24 cellular contexts compared by ENCODE assay signal in the genomic region with DNA sequence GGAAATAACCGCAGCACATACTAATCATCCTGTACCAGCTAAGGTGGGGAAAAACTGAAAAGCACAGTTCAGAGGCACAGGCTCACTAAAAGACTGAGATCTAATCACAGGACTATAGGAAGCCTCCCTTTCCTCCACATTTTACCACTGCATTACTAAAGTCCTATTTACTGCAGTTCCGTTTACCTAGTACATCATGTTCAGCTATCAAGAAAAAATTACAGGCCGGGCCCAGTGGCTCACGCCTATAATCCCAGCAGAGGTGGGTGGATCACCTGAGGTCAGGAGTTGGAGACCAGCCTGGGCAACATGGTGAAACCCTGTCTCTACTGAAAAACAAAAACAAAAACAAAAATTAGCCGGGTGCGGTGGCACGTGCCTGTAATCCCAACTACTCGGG.
"Had no signal": no experiment of that assay in that cellular context is flagged by ENCODE, and none has a peak within 500 bp of the region (broad histone marks: within the 10 kb centered on the region; RNA-seq: fewer than 3 reads in every experiment).

No MANE protein-coding gene starts in this region.

- H3K4me3 Mint-ChIP-seq: activated CD8-positive, alpha-beta T cell treated with anti-CD3 and anti-CD28 coated beads, Interleukin-2, amount 10 ng/mL, durations not matched to agents 7 days and 5 days; activated naive CD8-positive, alpha-beta T cell treated with anti-CD3 and anti-CD28 coated beads, Interleukin-2, amount 10 ng/mL, durations not matched to agents 7 days and 5 days; T-helper 17 cell had no signal

- H3K27ac ChIP-seq: adrenal gland had no signal

- H3K27me3 ChIP-seq: adrenal gland had no signal

- H3K4me1 ChIP-seq: adrenal gland had no signal

- ATAC-seq: activated CD4-positive, CD25-positive, alpha-beta regulatory T cell treated with anti-CD3 and anti-CD28 coated beads, Interleukin-2, amount 50 U/mL, for 24 hours; activated CD8-positive, alpha-beta T cell treated with anti-CD3 and anti-CD28 coated beads, Interleukin-2, amount 10 ng/mL, durations not matched to agents 7 days and 5 days; K562; T-helper 17 cell had no signal

- H3K36me3 Mint-ChIP-seq: activated naive CD8-positive, alpha-beta T cell treated with anti-CD3 and anti-CD28 coated beads, Interleukin-2, amount 10 ng/mL, durations not matched to agents 7 days and 5 days had no signal

- H3K27ac Mint-ChIP-seq: activated CD8-positive, alpha-beta T cell treated with anti-CD3 and anti-CD28 coated beads, Interleukin-2, amount 10 ng/mL, durations not matched to agents 7 days and 5 days; activated naive CD8-positive, alpha-beta T cell treated with anti-CD3 and anti-CD28 coated beads, Interleukin-2, amount 10 ng/mL, durations not matched to agents 7 days and 5 days; T-helper 17 cell had no signal

- H3K4me1 Mint-ChIP-seq: T-helper 17 cell had no signal

- H3K36me3 ChIP-seq: adrenal gland had no signal

- DNase-seq: activated CD4-positive, alpha-beta T cell treated with anti-CD3 and anti-CD28 coated beads for 4 hours; activated CD4-positive, alpha-beta T cell treated with anti-CD3 and anti-CD28 coated beads, Interleukin-2, amount 50 U/mL, for 4 hours; activated CD8-positive, alpha-beta memory T cell treated with anti-CD3 and anti-CD28 coated beads, Interleukin-2, amount 50 U/mL, for 48 hours; activated CD8-positive, alpha-beta T cell treated with anti-CD3 and anti-CD28 coated beads, Interleukin-2, amount 10 ng/mL, durations not matched to agents 7 days and 5 days; activated naive CD4-positive, alpha-beta T cell treated with anti-CD3 and anti-CD28 coated beads, Interleukin-2, amount 50 U/mL, for 16 hours; activated naive CD8-positive, alpha-beta T cell treated with anti-CD3 and anti-CD28 coated beads, Interleukin-2, amount 10 ng/mL, durations not matched to agents 7 days and 5 days; activated T-cell treated with anti-CD3 and anti-CD28 coated beads, Interleukin-2, amount 50 U/mL, for 1 hour; adrenal gland; anterior cingulate cortex; Karpas-422; MM.1S; NCI-H1105; NCI-H1436; NCI-H187 treated with DMSO at 0.1 percent for 48 hours; NCI-H2081 treated with DMSO at 0.1 percent for 48 hours; NCI-H226; NCI-H526; NCI-H82; SIG-M5; T-helper 17 cell; T-helper 9 cell had no signal

- H3K4me3 ChIP-seq: adrenal gland, K562 had no signal

- H3K9me3 ChIP-seq: adrenal gland had no signal

- FAIRE-seq: K562, TTC549 had no signal
